In the genomic region with DNA sequence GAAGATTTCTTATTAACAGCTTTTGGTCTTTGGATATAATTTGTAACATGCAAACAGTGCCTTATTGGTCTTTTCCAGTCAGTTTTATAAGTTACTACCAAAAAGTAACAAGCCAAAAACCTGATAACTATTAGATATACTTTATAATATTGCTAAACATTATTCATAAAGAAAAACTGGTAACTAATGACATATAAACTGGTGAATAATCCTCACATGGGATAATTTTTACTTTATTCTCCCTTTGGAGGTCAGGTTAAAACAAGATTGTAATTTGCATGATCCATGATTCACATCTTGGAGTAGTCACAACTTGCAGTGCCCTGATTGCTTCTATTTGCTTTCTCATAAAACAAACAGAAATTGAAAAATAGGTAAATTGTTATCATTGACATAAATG, we compare ENCODE assay signal across 1 cellular context. TPM values are rescaled to one million over a fixed set of nuclear protein-coding genes. Genes with fewer than 3 reads are reported as not detected.
"Had no signal": no experiment of that assay in that cellular context is flagged by ENCODE, and none has a peak within 500 bp of the region (broad histone marks: within the 10 kb centered on the region; RNA-seq: fewer than 3 reads in every experiment).

No MANE protein-coding gene starts in this region.

RNA-seq across cellular contexts. Expression of a gene that starts 0.8 kb away (rescaled TPM):
- polyA plus RNA-seq: naive thymus-derived CD4-positive, alpha-beta T cell had no signal

RNA-seq across cellular contexts. Expression of a gene that starts 41.3 kb away (rescaled TPM):
- polyA plus RNA-seq: naive thymus-derived CD4-positive, alpha-beta T cell had no signal
